8 cellular contexts compared by ENCODE assay signal in genomic region chr13:26872444-26873173, GRCh38.
A peak's percentile ranks its signal among the peaks of the same experiment; 100 is the strongest.
DNase-seq lines count a peak whose midpoint lies in the region; TF ChIP-seq lines count a peak whose summit lies in the region.

No MANE protein-coding gene starts in this region.

- H2BK12ac ChIP-seq in neuronal stem cell (ENCODE audit: low read length), result no peak overlapping the region

- no peaks in the 10 kb centered on the region for H4K20me1 ChIP-seq in fibroblast of lung (ENCODE audit: control insufficient read depth, extremely low read depth, insufficient read depth, low read length)

- no CpG with 5 or more reads among the region's 23 CpGs for WGBS in neuronal stem cell (ENCODE audit: extremely low coverage in 2 of 2, insufficient read length in 2 of 2, insufficient replicate concordance in 1 of 2), 2 donors

- H3K18ac ChIP-seq in neuronal stem cell (ENCODE audit: low read length), result no peak overlapping the region

- H3K14ac ChIP-seq in neuronal stem cell (ENCODE audit: low read length), result no peak overlapping the region

- no peak overlapping the region for H3K27ac ChIP-seq in 22Rv1
- no peak overlapping the region for H3K27ac ChIP-seq in fibroblast of lung (ENCODE audit: insufficient read depth, low read length)
- no peak overlapping the region for H3K27ac ChIP-seq in neuronal stem cell (replicated peaks; ENCODE audit: low read length)

- no peak overlapping the region for H2BK5ac ChIP-seq in neuronal stem cell (ENCODE audit: low read length)

- TF ChIP-seq CTCF in 22Rv1 (IDR thresholded peaks at IDR 0.05) (peak; percentile 91), GM12872 (IDR thresholded peaks at IDR 0.05; ENCODE audit: insufficient read depth, low read depth, low read length) (peak; percentile 90), fibroblast of lung (conservative IDR thresholded peaks at IDR 0.05 in 1 of 2, IDR thresholded peaks at IDR 0.05 in 1 of 2; ENCODE audit: low read depth in 1 of 2, low read length in 2 of 2) (peak; percentile 48 to 64)

- no peaks in the 10 kb centered on the region for H3K79me1 ChIP-seq in neuronal stem cell (ENCODE audit: low read depth, low read length)

- no peak overlapping the region for H2BK15ac ChIP-seq in neuronal stem cell (ENCODE audit: low read length)

- no peaks in the 10 kb centered on the region for H3K27me3 ChIP-seq in fibroblast of lung (ENCODE audit: control insufficient read depth, insufficient read depth, low read length)
- no peaks in the 10 kb centered on the region for H3K27me3 ChIP-seq in neuronal stem cell (ENCODE audit: control insufficient read depth in 3 of 3, insufficient read depth in 3 of 3, low read depth in 1 of 3, low read length in 3 of 3)

- H3K9ac ChIP-seq in fibroblast of lung (ENCODE audit: insufficient read depth, low read length) (no peak overlapping the region), neuronal stem cell (ENCODE audit: low read depth, low read length, poor library complexity) (no peak overlapping the region)

- no peak overlapping the region for H3K4ac ChIP-seq in neuronal stem cell (ENCODE audit: low read length)

- H3K4me2 ChIP-seq in fibroblast of lung (ENCODE audit: extremely low read depth, insufficient read depth, low read length) (no peak overlapping the region), neuronal stem cell (ENCODE audit: insufficient read depth, low read length, poor library complexity, severe bottlenecking) (no peak overlapping the region)

- H3K79me2 ChIP-seq in fibroblast of lung (ENCODE audit: control insufficient read depth, insufficient read depth, low read length), result no peaks in the 10 kb centered on the region

- H3K9me3 ChIP-seq in fibroblast of lung (ENCODE audit: control insufficient read depth, insufficient read depth, low read depth, low read length) (no peaks in the 10 kb centered on the region), neuronal stem cell (replicated peaks in 1 of 2; ENCODE audit: control insufficient read depth in 2 of 2, insufficient read depth in 1 of 2, low read depth in 1 of 2, low read length in 2 of 2) (peaks cover 0 to 3% of the 10 kb centered on the region in 2 donors)

- no peak overlapping the region for H2BK120ac ChIP-seq in neuronal stem cell (ENCODE audit: low read depth, low read length)

- H2AK5ac ChIP-seq in neuronal stem cell (ENCODE audit: low read depth, low read length), result no peak overlapping the region

- no peaks in the 10 kb centered on the region for H3K4me1 ChIP-seq in fibroblast of lung (ENCODE audit: control insufficient read depth, extremely low read depth, insufficient read depth, low read length)
- no peaks in the 10 kb centered on the region for H3K4me1 ChIP-seq in neuronal stem cell (ENCODE audit: control insufficient read depth in 2 of 2, insufficient read depth in 1 of 2, low read depth in 1 of 2, low read length in 2 of 2)

- H4K91ac ChIP-seq in neuronal stem cell (ENCODE audit: low read depth, low read length, poor library complexity), result no peak overlapping the region

- H3K36me3 ChIP-seq in fibroblast of lung (ENCODE audit: control insufficient read depth, insufficient read depth, low read length) (no peaks in the 10 kb centered on the region), neuronal stem cell (replicated peaks in 1 of 2; ENCODE audit: control insufficient read depth in 2 of 2, insufficient read depth in 2 of 2, low read length in 2 of 2) (no peaks in the 10 kb centered on the region)

- no peak overlapping the region for H4K8ac ChIP-seq in neuronal stem cell (ENCODE audit: low read depth, low read length)

- H3K4me3 ChIP-seq in fibroblast of lung (replicated peaks in 1 of 4; ENCODE audit: control extremely low read depth in 1 of 4, insufficient read depth in 1 of 4, low read depth in 3 of 4, low read length in 4 of 4) (no peak overlapping the region), neuronal stem cell (ENCODE audit: low read length in 2 of 2) (no peak overlapping the region)

- no peak overlapping the region for H3K23ac ChIP-seq in neuronal stem cell (ENCODE audit: low read depth, low read length, poor library complexity)

- H2AFZ ChIP-seq in fibroblast of lung (ENCODE audit: low read length) (no peak overlapping the region), neuronal stem cell (ENCODE audit: low read length) (no peak overlapping the region)

- DNase-seq in NCI-H446 treated with DMSO at 0.1 percent for 48 hours (lab: John Stamatoyannopoulos, UW), result peak; percentile 48
- peak; percentile 73 for DNase-seq in activated CD8-positive, alpha-beta memory T cell treated with anti-CD3 and anti-CD28 coated beads for 24 hours
- peak in 1 of 2 donors; percentile 24 for DNase-seq in fibroblast of lung (ENCODE audit: low read depth in 2 of 2)
- DNase-seq in neuronal stem cell (ENCODE audit: low spot score), result peak; percentile 59
- peak; percentile 51 for DNase-seq in ureter (ENCODE audit: low spot score)
- no peak for DNase-seq in COLO829 (ENCODE audit: low spot score)
